In genomic region chr12:7460375-7461259, GRCh38 we compare ENCODE assay signal across 8 cellular contexts. TPM values are rescaled to one million over a fixed set of nuclear protein-coding genes. Genes with fewer than 3 reads are reported as not detected.
DNase-seq lines count a peak whose midpoint lies in the region; ATAC-seq and TF ChIP-seq lines count a peak whose summit lies in the region.

No MANE protein-coding gene starts in this region.

- in situ Hi-C loops in transverse colon (cut with MboI; ENCODE audit: low pct_ligation_motif_present in 1 of 4, low pct_unique_long_range_greater_than_20kb in 1 of 4, low sequenced_read_pairs in 3 of 4), result loop anchor here in 1 of 4 donors (10.0 kb wide), 1 partner anchor 236 kb away; no protein-coding TSS in a partner anchor

- H3K9ac ChIP-seq in neural cell (ENCODE audit: low read length), result no peak overlapping the region

- 57 to 61% methylated on average over 4 to 7 of the region's 7 CpGs for WGBS in transverse colon (ENCODE audit: low coverage in 1 of 2), 2 donors

- 0 out of 2 replicates have a peak, but pooled peaks cover 3% of the 10 kb centered on the region for H4K20me1 ChIP-seq in DOHH2 (ENCODE audit: control insufficient read depth, insufficient read depth, low read depth, low read length)
- H4K20me1 ChIP-seq in neural cell (ENCODE audit: insufficient read depth), result no peaks in the 10 kb centered on the region

- no peak overlapping the region for H3K4me3 Mint-ChIP-seq in HFFc6

- H3K4me2 ChIP-seq in DOHH2 (ENCODE audit: low read length), result no peak overlapping the region
- no peak overlapping the region for H3K4me2 ChIP-seq in neural cell (ENCODE audit: low read length)

- TF ChIP-seq EP300 in neural cell (conservative IDR thresholded peaks at IDR 0.05; ENCODE audit: poor library complexity, severe bottlenecking) (no peak), transverse colon (IDR thresholded peaks at IDR 0.05; ENCODE audit: low read depth) (no peak)

- no peak overlapping the region for H3K27ac Mint-ChIP-seq in HFFc6

- TF ChIP-seq POLR2A in transverse colon (IDR thresholded peaks at IDR 0.05), result no peak

- H3K4me3 ChIP-seq in DOHH2 (ENCODE audit: low read length) (no peak overlapping the region), fibroblast of mammary gland (ENCODE audit: control insufficient read depth, low read depth, low read length) (no peak overlapping the region), neural cell (ENCODE audit: low read length) (no peak overlapping the region), transverse colon (no peak overlapping the region)

- peak; percentile 92 for TF ChIP-seq RAD21 in neural cell (conservative IDR thresholded peaks at IDR 0.05)

- H3K9me3 ChIP-seq in DOHH2 (ENCODE audit: control insufficient read depth, insufficient read depth, low read length) (no peaks in the 10 kb centered on the region), neural cell (ENCODE audit: low read length) (no peaks in the 10 kb centered on the region), transverse colon (no peaks in the 10 kb centered on the region)

- no peaks in the 10 kb centered on the region for H3K36me3 Mint-ChIP-seq in HFFc6 (ENCODE audit: low read depth)

- no peak for ATAC-seq in GM19023 (IDR thresholded peaks at IDR 0.05; ENCODE audit: unreplicated experiment)

- H3K79me2 ChIP-seq in DOHH2 (ENCODE audit: control insufficient read depth, low read length) (no peaks in the 10 kb centered on the region), neural cell (replicated peaks; ENCODE audit: insufficient read depth, low read length) (no peaks in the 10 kb centered on the region)

- H3F3A ChIP-seq in DOHH2 (ENCODE audit: control insufficient read depth, insufficient read depth) (no peaks in the 10 kb centered on the region), neural cell (ENCODE audit: insufficient read depth, low read length, poor library complexity, severe bottlenecking) (no peaks in the 10 kb centered on the region)

- no peak overlapping the region for H2AFZ ChIP-seq in neural cell (ENCODE audit: low read depth, low read length)

- H3K9me3 Mint-ChIP-seq in HFFc6, result no peaks in the 10 kb centered on the region

- H3K4me1 ChIP-seq in DOHH2 (ENCODE audit: control insufficient read depth, low read length) (no peaks in the 10 kb centered on the region), transverse colon (no peaks in the 10 kb centered on the region)

- TF ChIP-seq CTCF in DOHH2 (IDR thresholded peaks at IDR 0.05; ENCODE audit: low read depth, low read length, poor library complexity, severe bottlenecking) (peak; percentile 75), HFFc6 (IDR thresholded peaks at IDR 0.05) (peak; percentile 92), fibroblast of mammary gland (conservative IDR thresholded peaks at IDR 0.05; ENCODE audit: control insufficient read depth, insufficient read depth, low read depth, low read length) (peak; percentile 97), neural cell (IDR thresholded peaks at IDR 0.05; ENCODE audit: poor library complexity, severe bottlenecking) (peak; percentile 91), transverse colon (IDR thresholded peaks at IDR 0.05) (peak; percentile 65 to 81 (median 74))

- DNase-seq in HFFc6 (peak; percentile 43), NCI-H774 (lab: John Stamatoyannopoulos, UW) (peak; percentile 33), activated T-cell treated with anti-CD3 and anti-CD28 coated beads for 4 hours (peak; percentile 46), fibroblast of mammary gland (ENCODE audit: low read depth) (peak; percentile 67), transverse colon (peak; percentile 54)

- intact Hi-C loops in transverse colon (cut with DNase I; ENCODE audit: low total_unique reads), result no loop called here

- H3K4me1 Mint-ChIP-seq in HFFc6 (ENCODE audit: low read depth), result no peaks in the 10 kb centered on the region; the same call in 1 of the 2 replicates

- no peaks in the 10 kb centered on the region for H3K27me3 ChIP-seq in DOHH2 (ENCODE audit: control insufficient read depth, low read length)
- no peaks in the 10 kb centered on the region for H3K27me3 ChIP-seq in neural cell (ENCODE audit: insufficient read depth, low read depth, low read length)
- no peaks in the 10 kb centered on the region for H3K27me3 ChIP-seq in transverse colon

- H3K27me3 Mint-ChIP-seq in HFFc6 (ENCODE audit: insufficient read depth), result peaks cover 3% of the 10 kb centered on the region; the same call in 1 of the 2 replicates

- no peaks in the 10 kb centered on the region for H3K36me3 ChIP-seq in DOHH2 (ENCODE audit: control insufficient read depth, low read length)
- H3K36me3 ChIP-seq in neural cell (ENCODE audit: insufficient read depth, low read length), result no peaks in the 10 kb centered on the region
- no peaks in the 10 kb centered on the region for H3K36me3 ChIP-seq in transverse colon

- no peaks in the 10 kb centered on the region for H3K9me2 ChIP-seq in DOHH2 (replicated peaks; ENCODE audit: control insufficient read depth, low read length)
- H3K9me2 ChIP-seq in neural cell (ENCODE audit: insufficient read depth, low read length), result no peaks in the 10 kb centered on the region

- no peak overlapping the region for H3K27ac ChIP-seq in DOHH2 (ENCODE audit: low read depth, low read length)
- H3K27ac ChIP-seq in neural cell (ENCODE audit: low read length), result no peak overlapping the region
- no peak overlapping the region for H3K27ac ChIP-seq in transverse colon

TF ChIP-seq in neural cell, 6 proteins besides CTCF, POLR2A, EP300 and RAD21:
- TF ChIP-seq MXI1 (conservative IDR thresholded peaks at IDR 0.05; ENCODE audit: poor library complexity, severe bottlenecking), result no peak
- peak; percentile 95 for TF ChIP-seq SMC3 (conservative IDR thresholded peaks at IDR 0.05; ENCODE audit: poor library complexity)
- no peak for TF ChIP-seq POLR2AphosphoS5 (IDR thresholded peaks at IDR 0.05)

RNA-seq across cellular contexts. Expression of gene CD163L1, which starts 16.7 kb away (rescaled TPM):
- 1 to 10 TPM; 5.7 to 9.9 (median 7.6) TPM for total RNA-seq in HFFc6 (2021; fragmentation: NEBNext Ultra II Directional; extraction: Animal tissue kit (Norgen Biotek cat#: 25700))
- polyA plus RNA-seq in neural cell, result 0.62 TPM in 1 of 2 replicates, not detected in the other
- 0.58 and 0.97 TPM in 2 replicates for polyA minus RNA-seq in neural cell
- 1 to 10 TPM in 3 of 4 donors, under 1 TPM in 1; 0.20 to 6.4 (median 3.2) TPM for total RNA-seq in transverse colon

RNA-seq across cellular contexts. Expression of gene CD163, which starts 43.0 kb away (rescaled TPM):
- total RNA-seq in HFFc6 (2021; fragmentation: NEBNext Ultra II Directional; extraction: Animal tissue kit (Norgen Biotek cat#: 25700)), result under 1 TPM in 1 of 6 experiments, not detected in 5; 0.07 TPM
- 0.20 TPM in 1 of 2 replicates, not detected in the other for polyA plus RNA-seq in neural cell
- 0.35 and 0.97 TPM in 2 replicates for polyA minus RNA-seq in neural cell
- total RNA-seq in transverse colon, result 10 to 100 TPM; 14.9 to 80.3 (median 43.8) TPM

Comparison
In these comparisons a context has a peak if more than half of its experiments do, and no peak if none do; other contexts are left out.
1. RNA of gene CD163, which starts 43.0 kb away (total RNA-seq): 14.9 to 80.3 TPM in transverse colon; 0.07 TPM in HFFc6; every median in the first group is over 10 times any median in the second.
2. Peak in every context shown above with its lines, with median percentiles within 50 percentile points of each other: CTCF ChIP-seq and DNase-seq.